Comparison of ENCODE assay signal across 19 cellular contexts in genomic region chr1:151495316-151495715, GRCh38. TPM values are rescaled to one million over a fixed set of nuclear protein-coding genes. Genes with fewer than 3 reads are reported as not detected.
A peak's percentile ranks its signal among the peaks of the same experiment; 100 is the strongest.
DNase-seq lines count a peak whose midpoint lies in the region; FAIRE-seq and TF ChIP-seq lines count a peak whose summit lies in the region.
"Had no signal": no experiment of that assay in that cellular context is flagged by ENCODE, and none has a peak within 500 bp of the region (broad histone marks: within the 10 kb centered on the region; RNA-seq: fewer than 3 reads in every experiment).

No MANE protein-coding gene starts in this region.

- H3K36me3 ChIP-seq in breast epithelium: no peaks in the 10 kb centered on the region
- no peaks in the 10 kb centered on the region for H3K36me3 ChIP-seq in neural progenitor cell
- H3K36me3 ChIP-seq: lower lobe of right lung, upper lobe of left lung had no signal

- BruUV-seq in MCF 10A (replicated peaks; lab: Mats Ljungman, UMichigan): no TSS peak

- H3K27me3 Mint-ChIP-seq in MCF 10A (ENCODE audit: insufficient read depth, unreplicated experiment) (peaks cover 39% of the 10 kb centered on the region), endothelial cell (ENCODE audit: unreplicated experiment) (peaks cover 1% of the 10 kb centered on the region), neural progenitor cell (ENCODE audit: insufficient read depth, low read depth) (peaks cover 6% of the 10 kb centered on the region)
- no peaks in the 10 kb centered on the region for H3K27me3 Mint-ChIP-seq in T-helper 2 cell treated with Interferon-gamma antibody and Interleukin-4, amounts not matched to agents 5 μg/mL and 100 μg/mL, for 36 hours (ENCODE audit: low read depth)

- no peak for FAIRE-seq in HTR-8/SVneo (lab: Jason Lieb, UNC)

- H3K36me3 Mint-ChIP-seq in MCF 10A (ENCODE audit: insufficient read depth, unreplicated experiment) (no peaks in the 10 kb centered on the region), endothelial cell (ENCODE audit: low read depth, unreplicated experiment) (peaks cover under 1% of the 10 kb centered on the region), neural progenitor cell (no peaks in the 10 kb centered on the region)
- no peaks in the 10 kb centered on the region for H3K36me3 Mint-ChIP-seq in T-helper 2 cell treated with Interferon-gamma antibody and Interleukin-4, amounts not matched to agents 5 μg/mL and 100 μg/mL, for 36 hours (ENCODE audit: low read depth)
- H3K36me3 Mint-ChIP-seq: CD4-positive, CD25-positive, alpha-beta regulatory T cell had no signal

- H3K4me1 ChIP-seq in breast epithelium: peaks cover 0 to 5% of the 10 kb centered on the region in 2 donors
- peaks cover 11% of the 10 kb centered on the region for H3K4me1 ChIP-seq in neural progenitor cell
- H3K4me1 ChIP-seq: lower lobe of right lung had no signal

- no peaks in the 10 kb centered on the region for H3K79me2 ChIP-seq in neural progenitor cell (ENCODE audit: low read depth)

- H3K4me1 Mint-ChIP-seq in MCF 10A (ENCODE audit: insufficient read depth, unreplicated experiment) (peaks cover 14% of the 10 kb centered on the region), endothelial cell (ENCODE audit: unreplicated experiment) (peaks cover 39% of the 10 kb centered on the region), neural progenitor cell (peaks cover 14% of the 10 kb centered on the region)
- peaks cover 3% of the 10 kb centered on the region for H3K4me1 Mint-ChIP-seq in T-helper 2 cell treated with Interferon-gamma antibody and Interleukin-4, amounts not matched to agents 5 μg/mL and 100 μg/mL, for 36 hours (ENCODE audit: low read depth)
- H3K4me1 Mint-ChIP-seq: CD4-positive, CD25-positive, alpha-beta regulatory T cell had no signal

- no peak for TF ChIP-seq POLR2A in breast epithelium (IDR thresholded peaks at IDR 0.05)

- H3F3A ChIP-seq in neural progenitor cell (ENCODE audit: low read depth): peaks cover 14% of the 10 kb centered on the region

- no peak overlapping the region for H3K4me3 ChIP-seq in breast epithelium
- H3K4me3 ChIP-seq in neural progenitor cell: no peak overlapping the region
- H3K4me3 ChIP-seq: lower lobe of right lung, skin epidermis, upper lobe of left lung had no signal

- POLR2A ChIA-PET in MCF 10A (lab: Yijun Ruan, JAX): interaction anchor here (0.7 to 1.9 kb wide), 7 partner anchors 16 to 353 kb away, joined by 3 to 10 read pairs (median 4); partner anchors contain the start of genes CGN, POGZ and TUFT1

- TF ChIP-seq CTCF in breast epithelium (IDR thresholded peaks at IDR 0.05) (no peak), MCF 10A (IDR thresholded peaks at IDR 0.05; ENCODE audit: unreplicated experiment) (no peak), endothelial cell (IDR thresholded peaks at IDR 0.05; ENCODE audit: unreplicated experiment) (no peak), neural progenitor cell (IDR thresholded peaks at IDR 0.05) (no peak)

- H3K27ac Mint-ChIP-seq in MCF 10A (ENCODE audit: low read depth, unreplicated experiment) (no peak overlapping the region), endothelial cell (ENCODE audit: unreplicated experiment) (peak overlapping the region; percentile 70), neural progenitor cell (no peak overlapping the region)
- no peak overlapping the region for H3K27ac Mint-ChIP-seq in T-helper 2 cell treated with Interferon-gamma antibody and Interleukin-4, amounts not matched to agents 5 μg/mL and 100 μg/mL, for 36 hours
- H3K27ac Mint-ChIP-seq: CD4-positive, CD25-positive, alpha-beta regulatory T cell had no signal

- CTCF ChIA-PET in MCF 10A (lab: Yijun Ruan, JAX): interaction anchor here (0.9 to 1.2 kb wide), 3 partner anchors 10 to 239 kb away, joined by 3 to 8 read pairs (median 4); no protein-coding TSS in a partner anchor

- H3K27me3 ChIP-seq in breast epithelium (no peaks in the 10 kb centered on the region), neural progenitor cell (no peaks in the 10 kb centered on the region)
- H3K27me3 ChIP-seq: upper lobe of left lung had no signal

- no peak overlapping the region for H3K9ac ChIP-seq in neural progenitor cell

- H2AFZ ChIP-seq in neural progenitor cell (replicated peaks): no peak overlapping the region

- H3K9me3 ChIP-seq in breast epithelium: no peaks in the 10 kb centered on the region
- H3K9me3 ChIP-seq in neural progenitor cell (ENCODE audit: low read depth): no peaks in the 10 kb centered on the region
- H3K9me3 ChIP-seq: lower lobe of right lung, upper lobe of left lung had no signal

- H3K4me3 Mint-ChIP-seq in MCF 10A (ENCODE audit: unreplicated experiment): no peak overlapping the region
- H3K4me3 Mint-ChIP-seq in endothelial cell (ENCODE audit: unreplicated experiment): no peak overlapping the region
- no peak overlapping the region for H3K4me3 Mint-ChIP-seq in neural progenitor cell
- H3K4me3 Mint-ChIP-seq in T-helper 2 cell treated with Interferon-gamma antibody and Interleukin-4, amounts not matched to agents 5 μg/mL and 100 μg/mL, for 36 hours: no peak overlapping the region

- H3K9me3 Mint-ChIP-seq in MCF 10A (ENCODE audit: unreplicated experiment) (no peaks in the 10 kb centered on the region), endothelial cell (ENCODE audit: unreplicated experiment) (no peaks in the 10 kb centered on the region), neural progenitor cell (no peaks in the 10 kb centered on the region)
- H3K9me3 Mint-ChIP-seq in T-helper 2 cell treated with Interferon-gamma antibody and Interleukin-4, amounts not matched to agents 5 μg/mL and 100 μg/mL, for 36 hours: no peaks in the 10 kb centered on the region
- H3K9me3 Mint-ChIP-seq: CD4-positive, CD25-positive, alpha-beta regulatory T cell had no signal

- peak overlapping the region; percentile 1 to 86 for H3K27ac ChIP-seq in breast epithelium
- peak overlapping the region; percentile 17 for H3K27ac ChIP-seq in neural progenitor cell
- H3K27ac ChIP-seq: lower lobe of right lung had no signal

- no peaks in the 10 kb centered on the region for H4K20me1 ChIP-seq in neural progenitor cell (ENCODE audit: low read depth)

- DNase-seq in breast epithelium (ENCODE audit: low spot score in 2 of 2) (no peak), MCF 10A (ENCODE audit: unreplicated experiment) (no peak), endothelial cell (ENCODE audit: low spot score) (no peak), neural progenitor cell (ENCODE audit: low spot score) (no peak), D341Med (ENCODE audit: low spot score) (no peak), HTR-8/SVneo (ENCODE audit: insufficient read length, low spot score) (no peak), NCI-H82 treated with DMSO at 0.1 percent for 48 hours (lab: John Stamatoyannopoulos, UW; ENCODE audit: unreplicated experiment) (no peak)
- DNase-seq in T-helper 2 cell treated with Interferon-gamma antibody and Interleukin-4, amounts not matched to agents 5 μg/mL and 100 μg/mL, for 36 hours (ENCODE audit: low spot score): no peak
- DNase-seq: activated CD4-positive, alpha-beta T cell treated with anti-CD3 and anti-CD28 coated beads for 1 hour; activated naive CD4-positive, alpha-beta T cell; CD4-positive, CD25-positive, alpha-beta regulatory T cell; effector CD8-positive, alpha-beta T cell; GOT3; lower lobe of right lung; NCI-H1930; NCI-H526 treated with DMSO at 0.1 percent for 48 hours had no signal

- intact Hi-C loops in breast epithelium (cut with DNase I; ENCODE audit: low total_unique reads) (no loop called here), MCF 10A (cut with micrococcal nuclease) (no loop called here)

- H3K4me2 ChIP-seq in neural progenitor cell: peak overlapping the region; percentile 5

RNA-seq across cellular contexts. Expression of gene CGN, which starts 15.9 kb away (rescaled TPM):
- total RNA-seq in breast epithelium (10 to 100 TPM in 2 of 3 donors, under 1 TPM in 1; 0.16 to 28.1 (median 13.4) TPM), MCF 10A (2022) (0.32 and 0.33 TPM in 2 replicates), endothelial cell (ENCODE audit: unreplicated experiment) (50.7 TPM), neural progenitor cell (ENCODE audit: low replicate concordance) (5.4 and 12.4 TPM in 2 replicates)
- total RNA-seq: fibroblast of villous mesenchyme had no signal

RNA-seq across cellular contexts. Expression of gene POGZ, which starts 36.0 kb away (rescaled TPM):
- 10 to 100 TPM; 37.0 to 72.6 (median 60.3) TPM for total RNA-seq in breast epithelium
- total RNA-seq in MCF 10A (2022): 92.1 and 92.2 TPM in 2 replicates
- 132 TPM for total RNA-seq in endothelial cell (ENCODE audit: unreplicated experiment)
- total RNA-seq in neural progenitor cell (ENCODE audit: low replicate concordance): 61.5 and 71.6 TPM in 2 replicates

RNA-seq across cellular contexts. Expression of gene TUFT1, which starts 44.8 kb away (rescaled TPM):
- total RNA-seq in breast epithelium (10 to 100 TPM in 2 of 3 donors, 1 to 10 TPM in 1; 7.2 to 21.2 (median 13.4) TPM), MCF 10A (2022) (90.6 and 162 TPM in 2 replicates), endothelial cell (ENCODE audit: unreplicated experiment) (11.2 TPM), neural progenitor cell (ENCODE audit: low replicate concordance) (9.3 and 10.0 TPM in 2 replicates)
